In genomic region chr5:160108124-160108523, GRCh38 we compare ENCODE assay signal across 19 cellular contexts. TPM values are rescaled to one million over a fixed set of nuclear protein-coding genes. Genes with fewer than 3 reads are reported as not detected.
A peak's percentile ranks its signal among the peaks of the same experiment; 100 is the strongest.
DNase-seq lines count a peak whose midpoint lies in the region; ATAC-seq, FAIRE-seq and TF ChIP-seq lines count a peak whose summit lies in the region.
"Had no signal": no experiment of that assay in that cellular context is flagged by ENCODE, and none has a peak within 500 bp of the region (broad histone marks: within the 10 kb centered on the region; RNA-seq: fewer than 3 reads in every experiment).

No MANE protein-coding gene starts in this region.

- no peak overlapping the region for H3K9ac ChIP-seq in GM12878 (ENCODE audit: control insufficient read depth, insufficient read depth, low read length)
- H3K9ac ChIP-seq: SK-N-SH had no signal

- H3K9me3 ChIP-seq in GM12878 (replicated peaks; ENCODE audit: control insufficient read depth, insufficient read depth, low read length) = peaks cover 4% of the 10 kb centered on the region; the same call in 2 of the 3 replicates
- no peaks in the 10 kb centered on the region for H3K9me3 ChIP-seq in mucosa of descending colon
- H3K9me3 ChIP-seq: Caco-2, Peyer's patch, SK-N-SH had no signal

- WGBS in GM12878 (ENCODE audit: insufficient coverage, insufficient replicate concordance, low lambda C conversion rate, missing lambda C conversion rate) = 63% methylated on average over 2 of the region's 2 CpGs

- H3K4me3 ChIP-seq in GM12878 = no peak overlapping the region
- H3K4me3 ChIP-seq in mucosa of descending colon = no peak overlapping the region
- H3K4me3 ChIP-seq: Peyer's patch had no signal

- TF ChIP-seq EP300 in GM12878 (IDR thresholded peaks at IDR 0.05; ENCODE audit: borderline replicate concordance in 1 of 2, control insufficient read depth in 1 of 2, low read depth in 2 of 2, low read length in 2 of 2) = no peak

- no peak; a peak in 1 of 6 replicates for TF ChIP-seq CTCF in GM12878 (IDR thresholded peaks at IDR 0.05 in 2 of 3, conservative IDR thresholded peaks at IDR 0.05 in 1 of 3; ENCODE audit: control insufficient read depth in 2 of 3, extremely low read depth in 1 of 3, insufficient read depth in 1 of 3, low read depth in 3 of 3, low read length in 3 of 3)
- TF ChIP-seq CTCF in mucosa of descending colon (IDR thresholded peaks at IDR 0.05) = no peak

- in situ Hi-C loops in GM12878 (cut with MboI) = no loop called here

- no peak for FAIRE-seq in GM12878 (lab: Jason Lieb, UNC)

- POLR2A ChIA-PET in GM12878 (lab: Charles Lee) = interaction anchor here (0.6 to 1.2 kb wide), 5 partner anchors 8 to 697 kb away, joined by 3 read pairs; no protein-coding TSS in a partner anchor

- H3K4me2 ChIP-seq in GM12878 (ENCODE audit: control insufficient read depth, insufficient read depth) = no peak overlapping the region
- H3K4me2 ChIP-seq: SK-N-SH had no signal

- RAD21 ChIA-PET in GM12878 (lab: Charles Lee; ENCODE audit: unreplicated experiment) = interaction anchor here (0.8 to 1.9 kb wide), 4 partner anchors 16 to 86 kb away, joined by 3 to 4 read pairs (median 4); no protein-coding TSS in a partner anchor

- CTCF ChIA-PET in GM12878 (lab: Yijun Ruan, JAX) = interaction anchor here (0.9 to 3.4 kb wide), 5 partner anchors 8 to 237 kb away, joined by 4 to 19 read pairs (median 8); no protein-coding TSS in a partner anchor

- no peak overlapping the region for H2AFZ ChIP-seq in GM12878 (ENCODE audit: control insufficient read depth, low read depth, low read length)

- no peak for DNase-seq in GM12878 (ENCODE audit: low read depth, low spot score)
- DNase-seq in superior temporal gyrus (ENCODE audit: extremely low spot score) = peak; percentile 60
- no peak for DNase-seq in mucosa of descending colon
- DNase-seq in SHP77 (lab: John Stamatoyannopoulos, UW) = no peak
- DNase-seq in stimulated activated CD4-positive, alpha-beta T cell treated with anti-CD3 and anti-CD28 coated beads, Interleukin-4, amount 100 ng/mL, for 4 hours = no peak
- DNase-seq: Caco-2; CD4-positive, CD25-positive, alpha-beta regulatory T cell; HCEC 1CT; Karpas-422; MM.1S; NCI-H1105; NCI-H1694; NCI-H524; Peyer's patch; Right ventricle myocardium superior; SK-N-SH; T-helper 1 cell had no signal

- H3K27me3 ChIP-seq in GM12878 (replicated peaks in 1 of 2; ENCODE audit: control insufficient read depth in 2 of 2, insufficient read depth in 2 of 2, low read length in 1 of 2) = no peaks in the 10 kb centered on the region
- H3K27me3 ChIP-seq: Peyer's patch had no signal

- H3K4me1 ChIP-seq in GM12878 (ENCODE audit: control insufficient read depth, insufficient read depth, low read length) (peaks cover 17% of the 10 kb centered on the region), mucosa of descending colon (ENCODE audit: low read depth) (peaks cover 22% of the 10 kb centered on the region)
- H3K4me1 ChIP-seq: Caco-2 had no signal

- no peak for TF ChIP-seq POLR2A in GM12878 (IDR thresholded peaks at IDR 0.05; ENCODE audit: low read depth, low read length)

- SMC1A ChIA-PET in GM12878 (lab: Charles Lee; ENCODE audit: uncharacterized antibody, unreplicated experiment) = interaction anchor here (0.7 to 5.2 kb wide), 7 partner anchors 9 to 93 kb away, joined by 3 to 24 read pairs (median 4); no protein-coding TSS in a partner anchor

- H3K79me2 ChIP-seq in GM12878 (ENCODE audit: control insufficient read depth, insufficient read depth, low read length) = peaks cover 8% of the 10 kb centered on the region

- BruUV-seq in GM12878 (replicated peaks; lab: Mats Ljungman, UMichigan) = no TSS peak

- H3K27ac ChIP-seq in GM12878 (ENCODE audit: control insufficient read depth, insufficient read depth) = no peak overlapping the region
- H3K27ac ChIP-seq: Peyer's patch had no signal

- TF ChIP-seq RAD21 in GM12878 (IDR thresholded peaks at IDR 0.05; ENCODE audit: insufficient read depth, low read depth, low read length) = 0 out of 2 replicates have a peak, but pooled peaks have one; percentile 4

- ATAC-seq in GM18907 (IDR thresholded peaks at IDR 0.05; ENCODE audit: unreplicated experiment) (peak; percentile 69), HG02798 (IDR thresholded peaks at IDR 0.05; ENCODE audit: poor library complexity, unreplicated experiment) (peak; percentile 33), GM12878 (peak; percentile 80), mucosa of descending colon (no peak)

- no peaks in the 10 kb centered on the region for H4K20me1 ChIP-seq in GM12878 (ENCODE audit: control insufficient read depth, insufficient read depth)

- H3K36me3 ChIP-seq in GM12878 (ENCODE audit: control insufficient read depth in 2 of 2, insufficient read depth in 2 of 2, low read length in 1 of 2) (peaks cover 0 to 24% of the 10 kb centered on the region in 2 experiments; a peak in 1 of 4 replicates), mucosa of descending colon (ENCODE audit: low read depth) (no peaks in the 10 kb centered on the region)

- intact Hi-C loops in GM12878 (cut with micrococcal nuclease; ENCODE audit: unreplicated experiment) (no loop called here), mucosa of descending colon (cut with DNase I, micrococcal nuclease) (no loop called here)

TF ChIP-seq in GM12878, 131 proteins besides CTCF, POLR2A, EP300 and RAD21 (continues in another document):
- no peak for TF ChIP-seq MTA3 (IDR thresholded peaks at IDR 0.05; ENCODE audit: borderline replicate concordance, low read length)
- TF ChIP-seq CEBPB (IDR thresholded peaks at IDR 0.05; ENCODE audit: borderline replicate concordance in 1 of 2, low read depth in 2 of 2, low read length in 2 of 2) = no peak
- TF ChIP-seq CBX5 (IDR thresholded peaks at IDR 0.05; ENCODE audit: low read depth) = no peak
- TF ChIP-seq CBFB (IDR thresholded peaks at IDR 0.05; ENCODE audit: low read depth) = no peak
- no peak for TF ChIP-seq ZNF592 (IDR thresholded peaks at IDR 0.05)
- no peak for TF ChIP-seq ASH2L (IDR thresholded peaks at IDR 0.05; ENCODE audit: borderline replicate concordance, low read depth)
- no peak for TF ChIP-seq TCF7 (IDR thresholded peaks at IDR 0.05; ENCODE audit: borderline replicate concordance)

RNA-seq across cellular contexts. Expression of gene PWWP2A, which starts 11.1 kb away (rescaled TPM):
- 57.4 and 61.1 TPM in 2 replicates for total RNA-seq in GM12878 (2013; cell fraction: nucleolus; rRNA removed)
- total RNA-seq in GM12878 (2014; rRNA removed) (19.5 and 21.0 TPM in 2 replicates), GM12878 (2014; rRNA removed; fragmentation: Illumina TruSeq; extraction: Trizol) (20.2 and 20.7 TPM in 2 replicates), GM12878 (2021) (23.9 and 26.1 TPM in 2 replicates), mucosa of descending colon (10 to 100 TPM; 37.6 to 52.8 (median 41.3) TPM)
- polyA plus RNA-seq in GM12878 (2011; ENCODE audit: low read depth) = 5.5 TPM
- polyA plus RNA-seq in GM12878 (2011; rRNA removed) (18.3 and 18.4 TPM in 2 replicates), GM12878 (2014; fragmentation: Illumina TruSeq; extraction: Trizol) (24.9 and 31.3 TPM in 2 replicates), GM12878 (2014; fragmentation: Nextera tagmentation; extraction: Ambion mirVana) (1 to 10 TPM; 5.7 to 6.9 TPM), GM12878 (2014; rRNA removed) (15.6 and 16.8 TPM in 2 replicates), GM12878 (2016; fragmentation: Nextera tagmentation; extraction: Ambion mirVana) (10 to 100 TPM; 16.0 to 17.1 TPM)
- polyA plus RNA-seq in GM12878 (2011; cell fraction: cytosol; rRNA removed) = 12.8 and 13.5 TPM in 2 replicates
- polyA plus RNA-seq in GM12878 (2011; cell fraction: nucleus; rRNA removed) = 10.8 and 10.9 TPM in 2 replicates
- 8.4 and 10.4 TPM in 2 replicates for polyA plus RNA-seq in GM12878 (2012)
- 10.8 and 13.4 TPM in 2 replicates for polyA minus RNA-seq in GM12878 (2011; rRNA and poly(A)+ RNA removed)
- polyA minus RNA-seq in GM12878 (2011; cell fraction: cytosol; rRNA and poly(A)+ RNA removed) = 5.1 and 7.2 TPM in 2 replicates
- polyA minus RNA-seq in GM12878 (2011; cell fraction: nucleus; rRNA and poly(A)+ RNA removed) = 5.1 and 7.7 TPM in 2 replicates
